In the genomic region with DNA sequence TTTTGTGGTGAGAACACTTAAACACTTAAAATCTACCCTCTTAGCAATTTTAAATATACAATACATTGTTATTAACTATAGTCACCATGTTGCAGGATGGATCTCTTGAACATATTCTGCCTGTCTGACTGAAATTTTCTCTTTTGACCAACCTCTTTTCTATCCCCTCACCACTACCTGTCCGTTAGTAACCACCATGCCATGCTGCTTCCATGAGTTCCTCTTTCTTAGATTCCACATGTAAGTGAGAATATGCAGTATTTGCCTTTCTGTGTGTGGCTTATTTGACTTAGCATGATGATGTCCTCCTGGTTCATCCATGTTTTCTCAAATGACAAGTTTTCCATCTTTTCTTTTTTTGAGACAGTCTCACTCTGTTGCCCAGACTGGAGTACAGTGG, we compare ENCODE assay signal across 24 cellular contexts.
"Had no signal": no experiment of that assay in that cellular context is flagged by ENCODE, and none has a peak within 500 bp of the region (broad histone marks: within the 10 kb centered on the region; RNA-seq: fewer than 3 reads in every experiment).

No MANE protein-coding gene starts in this region.

- H3K36me3 ChIP-seq: MG63, Peyer's patch, SJCRH30 had no signal

- H3K27ac ChIP-seq: PC-9, Peyer's patch, SJCRH30 had no signal

- H2AFZ ChIP-seq: PC-9 had no signal

- H3K27me3 ChIP-seq: MG63, Peyer's patch, SJCRH30 had no signal

- ATAC-seq: Right ventricle myocardium inferior, SK-N-SH treated with all-trans-retinoic acid at 6 μM for 48 hours had no signal

- H3K4me3 ChIP-seq: MG63, PC-9, Peyer's patch, SJCRH30 had no signal

- DNase-seq: Karpas-422, KG1, MG63, NCI-H1048, NCI-H1105, NCI-H1417, NCI-H146, NCI-H1694 treated with DMSO at 0.1 percent for 48 hours, NCI-H1930, NCI-H2081, NCI-H2171, NCI-H226, NCI-H446, NCI-H510A, NCI-H524 treated with DMSO at 0.1 percent for 48 hours, NCI-H69, NCI-H774, OCI-M1, PC-9, Peyer's patch, SHP77 treated with DMSO at 0.1 percent for 48 hours, SJCRH30 had no signal

- H3K4me2 ChIP-seq: PC-9 had no signal

- H3K9me3 ChIP-seq: MG63, Peyer's patch, SJCRH30 had no signal

- H3K4me1 ChIP-seq: Peyer's patch, SJCRH30 had no signal
